Comparison of ENCODE assay signal across 19 cellular contexts in genomic region chr15:45111390-45112142, GRCh38. TPM values are rescaled to one million over a fixed set of nuclear protein-coding genes. Genes with fewer than 3 reads are reported as not detected.
DNase-seq lines count a peak whose midpoint lies in the region; ATAC-seq and TF ChIP-seq lines count a peak whose summit lies in the region.
"Had no signal": no experiment of that assay in that cellular context is flagged by ENCODE, and none has a peak within 500 bp of the region (broad histone marks: within the 10 kb centered on the region; RNA-seq: fewer than 3 reads in every experiment).

No MANE protein-coding gene starts in this region.

- ATAC-seq in SK-N-SH treated with all-trans-retinoic acid at 6 μM for 48 hours = no peak

- TF ChIP-seq RAD21 in SK-N-SH (IDR thresholded peaks at IDR 0.05; ENCODE audit: low read length) = no peak

- POLR2A ChIA-PET in SK-N-SH (lab: Yijun Ruan, JAX) = interaction anchor here (0.7 kb wide), 1 partner anchor 17 kb away, joined by 3 read pairs; no protein-coding TSS in a partner anchor

- H3K27me3 Mint-ChIP-seq in IgD-negative memory B cell = peaks cover 63% of the 10 kb centered on the region

- H4K20me1 ChIP-seq in SK-N-SH (ENCODE audit: insufficient read depth) = no peaks in the 10 kb centered on the region

- H3K4me2 ChIP-seq in SK-N-SH = no peak overlapping the region
- H3K4me2 ChIP-seq in neuronal stem cell (ENCODE audit: insufficient read depth, low read length, poor library complexity, severe bottlenecking) = no peak overlapping the region

- no peaks in the 10 kb centered on the region for H3F3A ChIP-seq in SK-N-SH (replicated peaks; ENCODE audit: insufficient read depth)

- no peak overlapping the region for H2BK120ac ChIP-seq in neuronal stem cell (ENCODE audit: low read depth, low read length)

- peak overlapping the region; percentile 30 to 91 (median 50) for H3K4me3 Mint-ChIP-seq in IgD-negative memory B cell

- H2BK15ac ChIP-seq in neuronal stem cell (ENCODE audit: low read length) = no peak overlapping the region

- no peak overlapping the region for H3K4ac ChIP-seq in neuronal stem cell (ENCODE audit: low read length)

- CTCF ChIA-PET in SK-N-SH (lab: Yijun Ruan, JAX) = interaction anchor here (0.8 to 1.6 kb wide), 4 partner anchors 10 to 347 kb away, joined by 3 to 5 read pairs (median 4); no protein-coding TSS in a partner anchor

- H4K8ac ChIP-seq in neuronal stem cell (ENCODE audit: low read depth, low read length) = no peak overlapping the region

- H3K27ac ChIP-seq in SK-N-SH (ENCODE audit: low read depth in 2 of 2, low read length in 1 of 2) = no peak overlapping the region
- no peak overlapping the region for H3K27ac ChIP-seq in esophagus (ENCODE audit: low read depth in 2 of 2, low read length in 1 of 2)
- H3K27ac ChIP-seq in neuronal stem cell (replicated peaks; ENCODE audit: low read length) = no peak overlapping the region
- H3K27ac ChIP-seq: breast epithelium, right atrium auricular region, SJSA1, tibial artery had no signal

- H2AFZ ChIP-seq in SK-N-SH (ENCODE audit: low read depth) = no peak overlapping the region
- H2AFZ ChIP-seq in neuronal stem cell (ENCODE audit: low read length) = no peak overlapping the region

- TF ChIP-seq EP300 in SK-N-SH (IDR thresholded peaks at IDR 0.05; ENCODE audit: borderline replicate concordance in 1 of 2, low read depth in 1 of 2, low read length in 1 of 2) = no peak

- DNase-seq in SK-N-SH (peak; percentile 63), neuronal stem cell (ENCODE audit: low spot score) (no peak), kidney glomerular epithelial cell (lab: John Stamatoyannopoulos, UW) (no peak)
- no peak for DNase-seq in stimulated activated naive CD4-positive, alpha-beta T cell treated with Interleukin-2 at 50 U/mL for 16 hours (lab: John Stamatoyannopoulos, UW)
- no peak for DNase-seq in stimulated activated CD8-positive, alpha-beta memory T cell treated with anti-CD3 and anti-CD28 coated beads, Interleukin-4, amount 100 ng/mL, for 48 hours
- DNase-seq: 8988T; activated naive CD4-positive, alpha-beta T cell treated with Interleukin-2 at 50 U/mL for 16 hours; effector CD8-positive, alpha-beta T cell; EL; GOT3; tibial artery had no signal

- no peaks in the 10 kb centered on the region for H3K36me3 ChIP-seq in SK-N-SH (replicated peaks in 1 of 2; ENCODE audit: control insufficient read depth in 1 of 2, insufficient read depth in 2 of 2, low read length in 1 of 2)
- peaks cover 0 to 2% of the 10 kb centered on the region in 2 donors for H3K36me3 ChIP-seq in esophagus (ENCODE audit: control insufficient read depth in 2 of 2, insufficient read depth in 2 of 2, low read length in 1 of 2)
- no peaks in the 10 kb centered on the region for H3K36me3 ChIP-seq in neuronal stem cell (replicated peaks in 1 of 2; ENCODE audit: control insufficient read depth in 2 of 2, insufficient read depth in 2 of 2, low read length in 2 of 2)
- H3K36me3 ChIP-seq: breast epithelium, right atrium auricular region, SJSA1, tibial artery had no signal

- peak overlapping the region; percentile 28 for H2AK5ac ChIP-seq in neuronal stem cell (ENCODE audit: low read depth, low read length)

- H3K79me1 ChIP-seq in neuronal stem cell (ENCODE audit: low read depth, low read length) = no peaks in the 10 kb centered on the region

- H3K18ac ChIP-seq in neuronal stem cell (ENCODE audit: low read length) = no peak overlapping the region

- WGBS in SK-N-SH (ENCODE audit: low lambda C conversion rate) = 50% methylated on average over 2 of the region's 71 CpGs
- 8 to 11% methylated on average over 55 to 70 of the region's 71 CpGs for WGBS in esophagus, 2 donors
- WGBS in neuronal stem cell (ENCODE audit: extremely low coverage in 2 of 2, insufficient read length in 2 of 2, insufficient replicate concordance in 1 of 2), 2 donors = no CpG with 5 or more reads among the region's 71 CpGs

- peaks cover 57% of the 10 kb centered on the region for H3K27me3 ChIP-seq in SK-N-SH (ENCODE audit: insufficient read depth)
- H3K27me3 ChIP-seq in esophagus (ENCODE audit: control insufficient read depth in 1 of 2, insufficient read depth in 2 of 2, low read length in 2 of 2) = peaks cover 0 to 19% of the 10 kb centered on the region in 2 donors
- peaks cover 58 to 90% (median 75%) of the 10 kb centered on the region in 3 experiments for H3K27me3 ChIP-seq in neuronal stem cell (ENCODE audit: control insufficient read depth in 3 of 3, insufficient read depth in 3 of 3, low read depth in 1 of 3, low read length in 3 of 3)

- H2BK12ac ChIP-seq in neuronal stem cell (ENCODE audit: low read length) = no peak overlapping the region

- no peaks in the 10 kb centered on the region for H3K36me3 Mint-ChIP-seq in IgD-negative memory B cell

- peak overlapping the region in 1 of 3 donors; percentile 74 for H3K27ac Mint-ChIP-seq in IgD-negative memory B cell
- H3K27ac Mint-ChIP-seq: CD14-positive monocyte had no signal

- no peaks in the 10 kb centered on the region for H3K79me2 ChIP-seq in SK-N-SH (ENCODE audit: insufficient read depth)

- H3K9ac ChIP-seq in SK-N-SH (no peak overlapping the region), neuronal stem cell (ENCODE audit: low read depth, low read length, poor library complexity) (no peak overlapping the region)

- TF ChIP-seq CTCF in SK-N-SH (IDR thresholded peaks at IDR 0.05) = no peak

- no peaks in the 10 kb centered on the region for H3K9me3 Mint-ChIP-seq in IgD-negative memory B cell

- no peak overlapping the region for H4K91ac ChIP-seq in neuronal stem cell (ENCODE audit: low read depth, low read length, poor library complexity)

- peaks cover 13 to 26% (median 14%) of the 10 kb centered on the region in 3 donors for H3K4me1 Mint-ChIP-seq in IgD-negative memory B cell

- H3K4me1 ChIP-seq in SK-N-SH (ENCODE audit: control insufficient read depth in 1 of 2, insufficient read depth in 2 of 2, low read depth in 1 of 2, low read length in 1 of 2) = peaks cover 0 to 20% of the 10 kb centered on the region in 2 experiments; a peak in 1 of 4 replicates
- H3K4me1 ChIP-seq in esophagus (ENCODE audit: control insufficient read depth in 2 of 2, insufficient read depth in 2 of 2, low read length in 1 of 2) = peaks cover 8 to 26% of the 10 kb centered on the region in 2 donors
- peaks cover 0 to 15% of the 10 kb centered on the region in 2 donors for H3K4me1 ChIP-seq in neuronal stem cell (ENCODE audit: control insufficient read depth in 2 of 2, insufficient read depth in 1 of 2, low read depth in 1 of 2, low read length in 2 of 2)
- H3K4me1 ChIP-seq: SJSA1 had no signal

- H3K23ac ChIP-seq in neuronal stem cell (ENCODE audit: low read depth, low read length, poor library complexity) = peak overlapping the region; percentile 91

- H3K9me3 ChIP-seq in SK-N-SH (no peaks in the 10 kb centered on the region), esophagus (ENCODE audit: control insufficient read depth in 2 of 2, insufficient read depth in 1 of 2, low read depth in 1 of 2, low read length in 1 of 2) (peaks cover 0 to 3% of the 10 kb centered on the region in 2 donors), neuronal stem cell (replicated peaks in 1 of 2; ENCODE audit: control insufficient read depth in 2 of 2, insufficient read depth in 1 of 2, low read depth in 1 of 2, low read length in 2 of 2) (peaks cover 0 to 5% of the 10 kb centered on the region in 2 donors)
- H3K9me3 ChIP-seq: breast epithelium, right atrium auricular region, SJSA1, tibial artery had no signal

- H3K4me3 ChIP-seq in SK-N-SH (ENCODE audit: low read depth in 2 of 2, low read length in 1 of 2) (no peak overlapping the region), esophagus (ENCODE audit: low read depth in 1 of 2, low read length in 2 of 2) (peak overlapping the region; percentile 12 to 34), neuronal stem cell (ENCODE audit: low read length in 2 of 2) (no peak overlapping the region)
- H3K4me3 ChIP-seq: SJSA1 had no signal

- H2BK5ac ChIP-seq in neuronal stem cell (ENCODE audit: low read length) = no peak overlapping the region

- H3K14ac ChIP-seq in neuronal stem cell (ENCODE audit: low read length) = no peak overlapping the region

- no peaks in the 10 kb centered on the region for H3K9me2 ChIP-seq in SK-N-SH

TF ChIP-seq in SK-N-SH, 30 proteins besides CTCF, POLR2A, EP300 and RAD21:
- peak; percentile 72; the same call in 1 of the 2 replicates for TF ChIP-seq EZH2phosphoT487 (IDR thresholded peaks at IDR 0.05; ENCODE audit: borderline replicate concordance, low read depth)
- TF ChIP-seq POLR2AphosphoS5 (IDR thresholded peaks at IDR 0.05; ENCODE audit: low read depth, low read length) = no peak

TF ChIP-seq in SK-N-SH treated with all-trans-retinoic acid at 6 μM for 48 hours, 23 proteins besides CTCF, POLR2A, EP300 and RAD21 (continues in another document):
- no peak for TF ChIP-seq ISL1 (CRISPR knock-in tag; IDR thresholded peaks at IDR 0.05)

RNA-seq across cellular contexts. Expression of gene DUOX2, which starts 2.4 kb away (rescaled TPM):
- polyA plus RNA-seq in SK-N-SH (2012; rRNA removed) = 0.02 TPM in 1 of 2 replicates, not detected in the other
- polyA plus RNA-seq in SK-N-SH (2012; cell fraction: cytosol; rRNA removed) = under 0.01 and 0.01 TPM in 2 replicates
- polyA plus RNA-seq in SK-N-SH (2012; cell fraction: nucleus; rRNA removed) = 0.02 TPM in 2 replicates
- not detected for polyA plus RNA-seq in IgD-negative memory B cell
- polyA plus RNA-seq in esophagus = 10 to 100 TPM; 15.8 to 26.3 TPM
- 0.01 TPM for polyA plus RNA-seq in neuronal stem cell (2013, experiment 1 of 2)
- polyA plus RNA-seq in neuronal stem cell (2013, experiment 2 of 2) = 0.01 TPM
- polyA plus RNA-seq: CD14-positive monocyte, neural cell had no signal

RNA-seq across cellular contexts. Expression of gene DUOXA2, which starts 2.6 kb away (rescaled TPM):
- polyA plus RNA-seq in SK-N-SH (2012; rRNA removed) (not detected in 2 replicates), IgD-negative memory B cell (not detected), esophagus (10 to 100 TPM in 1 of 2 donors, 1 to 10 TPM in 1; 8.4 to 39.1 TPM)
- not detected in 2 replicates for polyA plus RNA-seq in SK-N-SH (2012; cell fraction: cytosol; rRNA removed)
- not detected in 2 replicates for polyA plus RNA-seq in SK-N-SH (2012; cell fraction: nucleus; rRNA removed)
- not detected for polyA plus RNA-seq in neuronal stem cell (2013, experiment 1 of 2)
- not detected for polyA plus RNA-seq in neuronal stem cell (2013, experiment 2 of 2)
- polyA plus RNA-seq: CD14-positive monocyte, neural cell had no signal

RNA-seq across cellular contexts. Expression of gene DUOXA1, which starts 18.1 kb away (rescaled TPM):
- polyA plus RNA-seq in SK-N-SH (2012; rRNA removed) = 0.02 TPM in 1 of 2 replicates, not detected in the other
- polyA plus RNA-seq in SK-N-SH (2012; cell fraction: cytosol; rRNA removed) = 0.01 and 0.09 TPM in 2 replicates
- 0.44 and 1.2 TPM in 2 replicates for polyA plus RNA-seq in SK-N-SH (2012; cell fraction: nucleus; rRNA removed)
- polyA plus RNA-seq in IgD-negative memory B cell = not detected
- 100 to 1,000 TPM; 145 to 174 TPM for polyA plus RNA-seq in esophagus
- polyA plus RNA-seq in neuronal stem cell (2013, experiment 1 of 2) = 0.04 TPM
- not detected for polyA plus RNA-seq in neuronal stem cell (2013, experiment 2 of 2)
- polyA plus RNA-seq: CD14-positive monocyte, neural cell had no signal

RNA-seq across cellular contexts. Expression of gene DUOX1, which starts 18.2 kb away (rescaled TPM):
- polyA plus RNA-seq in SK-N-SH (2012; rRNA removed) = not detected in 2 replicates
- polyA plus RNA-seq in SK-N-SH (2012; cell fraction: cytosol; rRNA removed) = under 0.01 and 0.01 TPM in 2 replicates
- 0.01 and 0.04 TPM in 2 replicates for polyA plus RNA-seq in SK-N-SH (2012; cell fraction: nucleus; rRNA removed)
- polyA plus RNA-seq in IgD-negative memory B cell = 1.4 TPM
- 100 to 1,000 TPM in 1 of 2 donors, 10 to 100 TPM in 1; 64.7 to 111 TPM for polyA plus RNA-seq in esophagus
- 0.06 TPM for polyA plus RNA-seq in neuronal stem cell (2013, experiment 1 of 2)
- 0.03 TPM for polyA plus RNA-seq in neuronal stem cell (2013, experiment 2 of 2)
- polyA plus RNA-seq: neural cell had no signal

Comparison
In these comparisons a context has a peak if more than half of its experiments do, and no peak if none do; other contexts are left out.
1. H3K4me3 ChIP-seq: peak in esophagus (2 of 2); none in SK-N-SH (0 of 2) and neuronal stem cell (0 of 2).
2. RNA of gene DUOX2, which starts 2.4 kb away (polyA plus RNA-seq): 15.8 to 26.3 TPM in esophagus; under 0.01 to 0.02 TPM in SK-N-SH and not detected in IgD-negative memory B cell (single experiment); every median in the first group is over 10 times any median in the second.
3. RNA of gene DUOXA1, which starts 18.1 kb away (polyA plus RNA-seq): 145 to 174 TPM in esophagus; 0.01 to 1.2 TPM in SK-N-SH and not detected in IgD-negative memory B cell (single experiment); every median in the first group is over 10 times any median in the second.